In the genomic region with DNA sequence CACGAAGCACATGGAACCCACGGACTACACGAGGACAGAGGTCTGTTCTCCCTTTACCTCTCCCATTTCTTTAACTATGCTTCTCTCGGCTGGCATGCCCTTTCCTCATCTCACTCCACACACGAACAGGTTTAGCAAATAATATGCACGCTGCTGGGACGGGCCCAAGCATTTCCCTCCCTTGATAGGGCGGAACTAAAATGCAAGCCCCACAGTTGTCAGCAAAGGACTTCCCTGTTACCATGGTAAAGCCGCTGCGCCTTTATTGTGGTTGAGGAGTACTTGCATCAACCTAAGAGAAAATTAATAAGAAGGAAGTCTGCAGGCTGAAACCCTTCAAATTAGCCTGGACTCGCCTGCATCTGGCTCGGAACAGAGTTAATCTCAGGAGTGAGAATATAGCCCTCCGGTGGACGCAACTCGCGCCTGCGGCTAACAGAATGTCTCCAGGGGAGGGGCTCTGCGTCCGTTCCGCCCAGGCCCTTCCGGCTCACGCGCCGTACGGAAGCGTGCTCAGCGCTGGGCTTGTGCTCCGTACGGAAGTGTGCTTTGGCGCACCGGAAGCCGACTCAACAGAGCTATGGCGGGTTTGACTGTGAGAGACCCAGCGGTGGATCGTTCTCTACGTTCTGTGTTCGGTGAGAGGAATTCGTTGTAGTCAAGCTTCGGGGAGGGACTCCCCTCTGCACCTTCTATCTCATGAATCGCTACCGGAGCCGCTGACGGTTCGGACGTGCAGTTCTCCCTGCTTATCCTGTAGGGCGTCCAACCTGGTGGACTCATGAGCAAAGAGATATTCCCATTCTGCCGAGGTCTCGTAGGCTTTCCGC, we compare ENCODE assay signal across 8 cellular contexts. TPM values are rescaled to one million over a fixed set of nuclear protein-coding genes. Genes with fewer than 3 reads are reported as not detected.
DNase-seq lines count a peak whose midpoint lies in the region; ATAC-seq, FAIRE-seq and TF ChIP-seq lines count a peak whose summit lies in the region.

A gene with protein sequence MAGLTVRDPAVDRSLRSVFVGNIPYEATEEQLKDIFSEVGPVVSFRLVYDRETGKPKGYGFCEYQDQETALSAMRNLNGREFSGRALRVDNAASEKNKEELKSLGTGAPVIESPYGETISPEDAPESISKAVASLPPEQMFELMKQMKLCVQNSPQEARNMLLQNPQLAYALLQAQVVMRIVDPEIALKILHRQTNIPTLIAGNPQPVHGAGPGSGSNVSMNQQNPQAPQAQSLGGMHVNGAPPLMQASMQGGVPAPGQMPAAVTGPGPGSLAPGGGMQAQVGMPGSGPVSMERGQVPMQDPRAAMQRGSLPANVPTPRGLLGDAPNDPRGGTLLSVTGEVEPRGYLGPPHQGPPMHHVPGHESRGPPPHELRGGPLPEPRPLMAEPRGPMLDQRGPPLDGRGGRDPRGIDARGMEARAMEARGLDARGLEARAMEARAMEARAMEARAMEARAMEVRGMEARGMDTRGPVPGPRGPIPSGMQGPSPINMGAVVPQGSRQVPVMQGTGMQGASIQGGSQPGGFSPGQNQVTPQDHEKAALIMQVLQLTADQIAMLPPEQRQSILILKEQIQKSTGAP (plus strand): TSS at position 555 of the 830 bp plus-strand sequence. CDS start 26 bp downstream, at position 581.

- POLR2A ChIA-PET in activated CD4-positive, alpha-beta T cell treated with anti-CD3 and anti-CD28 coated beads, Interleukin-2, amount 10 ng/mL, durations not matched to agents 7 days and 5 days (lab: Charles Lee), result no interaction called here
- POLR2A ChIA-PET in HepG2 (lab: Yijun Ruan, JAX), result interaction anchor here (1.0 kb wide), 2 partner anchors 11 to 16 kb away, joined by 3 read pairs; no protein-coding TSS in a partner anchor

- 0 out of 2 replicates have a peak, but pooled peaks cover 4% of the 10 kb centered on the region for H3K4me1 ChIP-seq in HepG2 (ENCODE audit: insufficient read depth, low read length)

- H3K4me2 ChIP-seq in HepG2 (ENCODE audit: low read depth, low read length), result peak within 1 kb of the TSS; percentile 92

- no peaks in the 10 kb centered on the region for H3K27me3 ChIP-seq in HepG2 (ENCODE audit: control insufficient read depth in 1 of 2, insufficient read depth in 2 of 2, low read length in 2 of 2)

- peaks cover 3% of the 10 kb centered on the region for H3K79me2 ChIP-seq in HepG2 (ENCODE audit: insufficient read depth, low read length)

- no peak for TF ChIP-seq EP300 in HepG2 (IDR thresholded peaks at IDR 0.05; ENCODE audit: low read depth in 2 of 2, low read length in 2 of 2)
- no peak for TF ChIP-seq EP300 in HepG2 (CRISPR knock-in tag; IDR thresholded peaks at IDR 0.05; ENCODE audit: borderline replicate concordance)

- intact Hi-C loops in dendritic cell treated with granulocyte-macrophage colony-stimulating factor and Interleukin-4, amounts not matched to agents 40 ng/mL and 50 ng/mL, for 4 days (cut with micrococcal nuclease), result loop anchor here (5.0 kb wide), 1 partner anchor 1112 kb away; a partner anchor contains a TSS
- intact Hi-C loops in HepG2 (cut with micrococcal nuclease; ENCODE audit: unreplicated experiment), result no loop called here

- no peak for TF ChIP-seq CTCF in C4-2B (conservative IDR thresholded peaks at IDR 0.05)
- no peak for TF ChIP-seq CTCF in HepG2 (CRISPR knock-in tag; IDR thresholded peaks at IDR 0.05)

- H3K27me3 Mint-ChIP-seq in activated CD4-positive, alpha-beta T cell treated with anti-CD3 and anti-CD28 coated beads, Interleukin-2, amount 10 ng/mL, durations not matched to agents 7 days and 5 days, result peaks cover 7% of the 10 kb centered on the region
- peaks cover 6% of the 10 kb centered on the region for H3K27me3 Mint-ChIP-seq in dendritic cell treated with granulocyte-macrophage colony-stimulating factor and Interleukin-4, amounts not matched to agents 40 ng/mL and 50 ng/mL, for 4 days

- H3K36me3 ChIP-seq in HepG2 (replicated peaks in 1 of 2; ENCODE audit: control insufficient read depth in 1 of 2, insufficient read depth in 2 of 2, low read length in 2 of 2), result peaks cover 3 to 12% of the 10 kb centered on the region in 2 experiments; a peak in 2 of 5 replicates

- peaks cover 20% of the 10 kb centered on the region for H3K36me3 Mint-ChIP-seq in activated CD4-positive, alpha-beta T cell treated with anti-CD3 and anti-CD28 coated beads, Interleukin-2, amount 10 ng/mL, durations not matched to agents 7 days and 5 days (ENCODE audit: low read depth)
- peaks cover 29% of the 10 kb centered on the region for H3K36me3 Mint-ChIP-seq in dendritic cell treated with granulocyte-macrophage colony-stimulating factor and Interleukin-4, amounts not matched to agents 40 ng/mL and 50 ng/mL, for 4 days (ENCODE audit: low read depth)

- no TSS peak for BruUV-seq in HepG2 (replicated peaks; lab: Mats Ljungman, UMichigan)

- no peak for TF ChIP-seq RAD21 in HepG2 (CRISPR knock-in tag; IDR thresholded peaks at IDR 0.05)

- no peaks in the 10 kb centered on the region for H3K9me3 ChIP-seq in HepG2 (ENCODE audit: low read length)

- FAIRE-seq in HepG2 (lab: Jason Lieb, UNC), result peak; percentile 68

- peak within 1 kb of the TSS; percentile 96 for H3K27ac Mint-ChIP-seq in activated CD4-positive, alpha-beta T cell treated with anti-CD3 and anti-CD28 coated beads, Interleukin-2, amount 10 ng/mL, durations not matched to agents 7 days and 5 days
- H3K27ac Mint-ChIP-seq in dendritic cell treated with granulocyte-macrophage colony-stimulating factor and Interleukin-4, amounts not matched to agents 40 ng/mL and 50 ng/mL, for 4 days, result peak within 1 kb of the TSS; percentile 85

- in situ Hi-C loops in HepG2 (cut with HindIII; ENCODE audit: extremely low pct_ligation_motif_present, low pct_unique_long_range_greater_than_20kb), result no loop called here

- H3K27ac ChIP-seq in C4-2B (peak within 1 kb of the TSS; percentile 82), HepG2 (ENCODE audit: extremely low read length, insufficient read depth, low read length) (peak within 1 kb of the TSS; percentile 72)

- TF ChIP-seq POLR2A in HepG2 (IDR thresholded peaks at IDR 0.05; ENCODE audit: insufficient read depth in 1 of 2, low read depth in 2 of 2, low read length in 2 of 2), result peak; percentile 66 to 81; a peak in 3 of 4 replicates

- no peaks in the 10 kb centered on the region for H3K9me3 Mint-ChIP-seq in activated CD4-positive, alpha-beta T cell treated with anti-CD3 and anti-CD28 coated beads, Interleukin-2, amount 10 ng/mL, durations not matched to agents 7 days and 5 days
- no peaks in the 10 kb centered on the region for H3K9me3 Mint-ChIP-seq in dendritic cell treated with granulocyte-macrophage colony-stimulating factor and Interleukin-4, amounts not matched to agents 40 ng/mL and 50 ng/mL, for 4 days

- peak; percentile 99 for ATAC-seq in GM19328 (IDR thresholded peaks at IDR 0.05; ENCODE audit: unreplicated experiment)
- ATAC-seq in HG03469 (IDR thresholded peaks at IDR 0.05; ENCODE audit: unreplicated experiment), result peak; percentile 98
- peak; percentile 100 for ATAC-seq in HepG2

- DNase-seq in NCI-H526 (lab: John Stamatoyannopoulos, UW) (peak; percentile 76 to 90), HepG2 (ENCODE audit: low spot score) (peak; percentile 71)
- DNase-seq in activated CD4-positive, alpha-beta T cell treated with anti-CD3 and anti-CD28 coated beads, Interleukin-2, amount 10 ng/mL, durations not matched to agents 7 days and 5 days, result peak; percentile 83
- peak; percentile 59 to 60 for DNase-seq in stimulated activated CD4-positive, alpha-beta T cell treated with anti-CD3 and anti-CD28 coated beads, Interleukin-2, amount 100 ng/mL, for 48 hours

- H4K20me1 ChIP-seq in HepG2 (ENCODE audit: insufficient read depth, low read length), result no peaks in the 10 kb centered on the region

- peak within 1 kb of the TSS; percentile 83 for H3K9ac ChIP-seq in HepG2 (ENCODE audit: insufficient read depth, low read depth, low read length)

- peaks cover 9% of the 10 kb centered on the region for H3K4me1 Mint-ChIP-seq in activated CD4-positive, alpha-beta T cell treated with anti-CD3 and anti-CD28 coated beads, Interleukin-2, amount 10 ng/mL, durations not matched to agents 7 days and 5 days
- H3K4me1 Mint-ChIP-seq in dendritic cell treated with granulocyte-macrophage colony-stimulating factor and Interleukin-4, amounts not matched to agents 40 ng/mL and 50 ng/mL, for 4 days (ENCODE audit: low read depth), result peaks cover 7% of the 10 kb centered on the region

- peak within 1 kb of the TSS; percentile 87 for H2AFZ ChIP-seq in HepG2 (ENCODE audit: low read length)

- WGBS in HepG2 (ENCODE audit: low lambda C conversion rate), result 0% methylated on average over 10 of the region's 49 CpGs

- peak within 1 kb of the TSS; percentile 97 for H3K4me3 Mint-ChIP-seq in activated CD4-positive, alpha-beta T cell treated with anti-CD3 and anti-CD28 coated beads, Interleukin-2, amount 10 ng/mL, durations not matched to agents 7 days and 5 days
- peak within 1 kb of the TSS; percentile 81 for H3K4me3 Mint-ChIP-seq in dendritic cell treated with granulocyte-macrophage colony-stimulating factor and Interleukin-4, amounts not matched to agents 40 ng/mL and 50 ng/mL, for 4 days

- peak within 1 kb of the TSS; percentile 77 to 81 (median 79) for H3K4me3 ChIP-seq in HepG2 (replicated peaks in 1 of 3; ENCODE audit: insufficient read depth in 1 of 3, low read depth in 2 of 3, low read length in 3 of 3)

- CTCF ChIA-PET in activated CD4-positive, alpha-beta T cell treated with anti-CD3 and anti-CD28 coated beads, Interleukin-2, amount 10 ng/mL, durations not matched to agents 7 days and 5 days (lab: Charles Lee), result interaction anchor here (1.0 to 1.3 kb wide), 2 partner anchors 9 to 52 kb away, joined by 3 to 4 read pairs; no protein-coding TSS in a partner anchor
- CTCF ChIA-PET in HepG2 (lab: Yijun Ruan, JAX; ENCODE audit: low intra/inter-chr PET ratio, low total read pairs), result no interaction called here

RNA-seq across cellular contexts. Expression of the gene that starts here (rescaled TPM):
- total RNA-seq in activated CD4-positive, alpha-beta T cell treated with anti-CD3 and anti-CD28 coated beads, Interleukin-2, amount 10 ng/mL, durations not matched to agents 7 days and 5 days, result 10 to 100 TPM; 33.9 to 35.8 TPM
- 26.7 and 37.1 TPM in 2 replicates for total RNA-seq in HepG2 (2016; rRNA removed; fragmentation: Illumina TruSeq; extraction: Trizol)
- total RNA-seq in HepG2 (2016; cell fraction: cytosol; rRNA removed; fragmentation: Illumina TruSeq; extraction: Trizol; ENCODE audit: low read depth), result 2.6 TPM in 2 replicates
- total RNA-seq in HepG2 (2016; cell fraction: insoluble cytoplasmic fraction; rRNA removed; fragmentation: Illumina TruSeq; extraction: Trizol), result 28.4 and 38.8 TPM in 2 replicates
- total RNA-seq in HepG2 (2016; cell fraction: membrane; rRNA removed; fragmentation: Illumina TruSeq; extraction: Trizol), result 4.4 and 7.8 TPM in 2 replicates
- 15.9 and 17.5 TPM in 2 replicates for total RNA-seq in HepG2 (2016; cell fraction: nucleus; rRNA removed; fragmentation: Illumina TruSeq; extraction: Trizol)
- 17.5 and 19.7 TPM in 2 replicates for polyA plus RNA-seq in HepG2 (2011; rRNA removed)
- 16.1 and 18.3 TPM in 2 replicates for polyA plus RNA-seq in HepG2 (2011; cell fraction: cytosol; rRNA removed)
- 22.1 and 24.2 TPM in 2 replicates for polyA plus RNA-seq in HepG2 (2011; cell fraction: nucleus; rRNA removed)
- 13.3 and 15.0 TPM in 2 replicates for polyA plus RNA-seq in HepG2 (2012)
- 1.8 and 2.3 TPM in 2 replicates for polyA plus RNA-seq in HepG2 (2016; cell fraction: cytosol; fragmentation: Illumina TruSeq; extraction: Trizol; ENCODE audit: low read depth)
- 36.3 and 37.4 TPM in 2 replicates for polyA plus RNA-seq in HepG2 (2016; cell fraction: insoluble cytoplasmic fraction; fragmentation: Illumina TruSeq; extraction: Trizol; ENCODE audit: low read depth)
- 3.6 and 3.7 TPM in 2 replicates for polyA plus RNA-seq in HepG2 (2016; cell fraction: membrane; fragmentation: Illumina TruSeq; extraction: Trizol; ENCODE audit: low read depth)
- 18.3 and 22.2 TPM in 2 replicates for polyA plus RNA-seq in HepG2 (2016; cell fraction: nucleus; fragmentation: Illumina TruSeq; extraction: Trizol; ENCODE audit: insufficient read depth, low read depth)
- 17.2 and 69.4 TPM in 2 replicates for polyA minus RNA-seq in HepG2 (2011; rRNA and poly(A)+ RNA removed; ENCODE audit: low replicate concordance)
- 7.8 and 9.5 TPM in 2 replicates for polyA minus RNA-seq in HepG2 (2011; cell fraction: cytosol; rRNA and poly(A)+ RNA removed)
- 12.4 and 13.7 TPM in 2 replicates for polyA minus RNA-seq in HepG2 (2011; cell fraction: nucleus; rRNA and poly(A)+ RNA removed)

Comparison
In these comparisons a context has a peak if more than half of its experiments do, and no peak if none do; other contexts are left out.
1. Peak in every context shown above with its lines: DNase-seq, ATAC-seq, H3K4me3 ChIP-seq and H3K27ac ChIP-seq.